ENCODE assay signal across 22 cellular contexts in genomic region chr1:51867479-51868232, GRCh38.
"Had no signal": no experiment of that assay in that cellular context is flagged by ENCODE, and none has a peak within 500 bp of the region (broad histone marks: within the 10 kb centered on the region; RNA-seq: fewer than 3 reads in every experiment).

No MANE protein-coding gene starts in this region.

- H3K9me3 Mint-ChIP-seq: immature natural killer cell; naive thymus-derived CD8-positive, alpha-beta T cell; T-helper 1 cell treated with Interleukin-12 subunit alpha and Interleukin-12 subunit beta and Interleukin-4 antibody, amounts not matched to agents 30 μg/mL and 1 μg/mL, for 36 hours had no signal

- H3K4me1 ChIP-seq: breast epithelium had no signal

- H3K4me3 Mint-ChIP-seq: activated CD8-positive, alpha-beta memory T cell treated with anti-CD3 and anti-CD28 coated beads, Interleukin-2, amount 10 ng/mL, durations not matched to agents 7 days and 5 days; immature natural killer cell; T-helper 1 cell treated with Interleukin-12 subunit alpha and Interleukin-12 subunit beta and Interleukin-4 antibody, amounts not matched to agents 30 μg/mL and 1 μg/mL, for 36 hours had no signal

- H3K4me3 ChIP-seq: breast epithelium, dorsolateral prefrontal cortex, lower lobe of right lung, smooth muscle cell, transverse colon had no signal

- DNase-seq: activated CD4-positive, alpha-beta T cell treated with anti-CD3 and anti-CD28 coated beads, Interleukin-2, amount 50 U/mL, for 1 hour; activated CD4-positive, CD25-positive, alpha-beta regulatory T cell; activated CD8-positive, alpha-beta memory T cell treated with anti-CD3 and anti-CD28 coated beads, Interleukin-2, amount 10 ng/mL, durations not matched to agents 7 days and 5 days; activated naive CD4-positive, alpha-beta T cell treated with anti-CD3 and anti-CD28 coated beads, Interleukin-2, amount 50 U/mL, for 16 hours; anterior cingulate cortex; dorsolateral prefrontal cortex; foreskin fibroblast; glutamatergic neuron; immature natural killer cell; lower lobe of right lung; midbrain; naive thymus-derived CD8-positive, alpha-beta T cell; nucleus accumbens; right cardiac atrium; substantia nigra; transverse colon had no signal

- ATAC-seq: activated CD8-positive, alpha-beta memory T cell treated with anti-CD3 and anti-CD28 coated beads, Interleukin-2, amount 10 ng/mL, durations not matched to agents 7 days and 5 days; esophagus mucosa; lower lobe of right lung; naive thymus-derived CD8-positive, alpha-beta T cell; right cardiac atrium had no signal

- H3K9me3 ChIP-seq: breast epithelium, lower lobe of right lung, transverse colon had no signal

- H3K27me3 ChIP-seq: breast epithelium, dorsolateral prefrontal cortex, transverse colon had no signal

- H3K27ac ChIP-seq: breast epithelium, dorsolateral prefrontal cortex, lower lobe of right lung, transverse colon had no signal

- FAIRE-seq: endometrium had no signal

- H3K27ac Mint-ChIP-seq: activated CD8-positive, alpha-beta memory T cell treated with anti-CD3 and anti-CD28 coated beads, Interleukin-2, amount 10 ng/mL, durations not matched to agents 7 days and 5 days had no signal

- H3K4me2 ChIP-seq: smooth muscle cell had no signal

- H3K36me3 ChIP-seq: breast epithelium, transverse colon had no signal

- H3K27me3 Mint-ChIP-seq: activated CD8-positive, alpha-beta memory T cell treated with anti-CD3 and anti-CD28 coated beads, Interleukin-2, amount 10 ng/mL, durations not matched to agents 7 days and 5 days; naive thymus-derived CD8-positive, alpha-beta T cell; progenitor cell of endocrine pancreas had no signal
